ENCODE assay signal across 22 cellular contexts in genomic region chr1:228094432-228095016, GRCh38. TPM values are rescaled to one million over a fixed set of nuclear protein-coding genes. Genes with fewer than 3 reads are reported as not detected.
A peak's percentile ranks its signal among the peaks of the same experiment; 100 is the strongest.
DNase-seq lines count a peak whose midpoint lies in the region; ATAC-seq and TF ChIP-seq lines count a peak whose summit lies in the region.
"Had no signal": no experiment of that assay in that cellular context is flagged by ENCODE, and none has a peak within 500 bp of the region (broad histone marks: within the 10 kb centered on the region; RNA-seq: fewer than 3 reads in every experiment).

No MANE protein-coding gene starts in this region.

- CTCF ChIA-PET in Calu3 (lab: Charles Lee): no interaction called here

- H3K4me3 ChIP-seq in coronary artery: no peak overlapping the region
- H3K4me3 ChIP-seq: heart left ventricle, MG63, uterus had no signal

- peak; percentile 16 to 17 for DNase-seq in activated T-cell treated with anti-CD3 and anti-CD28 coated beads, Interleukin-2, amount 50 U/mL, for 48 hours
- DNase-seq in activated T-cell treated with anti-CD3 and anti-CD28 coated beads, Interleukin-2, amount 50 U/mL, for 4 hours: no peak
- DNase-seq in Calu3 (no peak), coronary artery (ENCODE audit: low spot score) (peak; percentile 14), DMS153 treated with DMSO at 0.1 percent for 48 hours (lab: John Stamatoyannopoulos, UW; ENCODE audit: unreplicated experiment) (no peak), NCI-H146 (lab: John Stamatoyannopoulos, UW) (no peak)
- no peak for DNase-seq in stimulated activated effector memory CD8-positive, alpha-beta T cell treated with anti-CD3 and anti-CD28 coated beads, Interleukin-12 subunit alpha, Interleukin-12 subunit beta, amount 100 ng/mL, for 72 hours (ENCODE audit: low spot score in 2 of 2)
- DNase-seq: activated CD4-positive, alpha-beta T cell treated with anti-CD3 and anti-CD28 coated beads for 1 hour; amniotic stem cell; central memory CD4-positive, alpha-beta T cell; COR-L47; GF-D8; heart left ventricle; MG63; naive B cell; NCI-H2107; NCI-H526; stimulated activated CD4-positive, alpha-beta T cell treated with anti-CD3 and anti-CD28 coated beads, Interleukin-12 subunit alpha, Interleukin-12 subunit beta, amount 100 ng/mL, for 4 hours; uterus had no signal

- H3K27me3 Mint-ChIP-seq in activated T-cell treated with anti-CD3 and anti-CD28 coated beads, Interleukin-2, amount 50 U/mL, for 4 hours (ENCODE audit: low read depth): no peaks in the 10 kb centered on the region
- H3K27me3 Mint-ChIP-seq in Calu3 (ENCODE audit: unreplicated experiment): no peaks in the 10 kb centered on the region
- H3K27me3 Mint-ChIP-seq: naive B cell; stimulated activated memory B cell treated with anti-CD40 and anti-IgM and Interleukin-4, amounts not matched to agents 10 μg/mL and 1 μg/mL and 100 μg/mL, for 72 hours had no signal

- BruUV-seq in Calu3 (replicated peaks; lab: Mats Ljungman, UMichigan): no TSS peak

- peak overlapping the region; percentile 14 for H3K27ac Mint-ChIP-seq in Calu3 (ENCODE audit: unreplicated experiment)
- H3K27ac Mint-ChIP-seq in stimulated activated effector memory CD8-positive, alpha-beta T cell treated with anti-CD3 and anti-CD28 coated beads, Interleukin-12 subunit alpha, Interleukin-12 subunit beta, amount 100 ng/mL, for 72 hours: peak overlapping the region; percentile 14
- H3K27ac Mint-ChIP-seq: stimulated activated memory B cell treated with anti-CD40 and anti-IgM and Interleukin-4, amounts not matched to agents 10 μg/mL and 1 μg/mL and 100 μg/mL, for 72 hours; T-helper 2 cell treated with Interferon-gamma antibody and Interleukin-4, amounts not matched to agents 5 μg/mL and 100 μg/mL, for 36 hours had no signal

- H3K4me3 Mint-ChIP-seq in activated T-cell treated with anti-CD3 and anti-CD28 coated beads, Interleukin-2, amount 50 U/mL, for 4 hours: no peak overlapping the region
- H3K4me3 Mint-ChIP-seq in Calu3 (ENCODE audit: low read depth, unreplicated experiment): no peak overlapping the region
- H3K4me3 Mint-ChIP-seq in stimulated activated effector memory CD8-positive, alpha-beta T cell treated with anti-CD3 and anti-CD28 coated beads, Interleukin-12 subunit alpha, Interleukin-12 subunit beta, amount 100 ng/mL, for 72 hours: no peak overlapping the region
- H3K4me3 Mint-ChIP-seq: stimulated activated memory B cell treated with anti-CD40 and anti-IgM and Interleukin-4, amounts not matched to agents 10 μg/mL and 1 μg/mL and 100 μg/mL, for 72 hours; T-helper 2 cell treated with Interferon-gamma antibody and Interleukin-4, amounts not matched to agents 5 μg/mL and 100 μg/mL, for 36 hours had no signal

- H3K4me1 Mint-ChIP-seq in activated T-cell treated with anti-CD3 and anti-CD28 coated beads, Interleukin-2, amount 50 U/mL, for 4 hours (ENCODE audit: low read depth): peaks cover 52% of the 10 kb centered on the region
- peaks cover 34% of the 10 kb centered on the region for H3K4me1 Mint-ChIP-seq in Calu3 (ENCODE audit: low read depth, unreplicated experiment)
- peaks cover 79% of the 10 kb centered on the region for H3K4me1 Mint-ChIP-seq in stimulated activated effector memory CD8-positive, alpha-beta T cell treated with anti-CD3 and anti-CD28 coated beads, Interleukin-12 subunit alpha, Interleukin-12 subunit beta, amount 100 ng/mL, for 72 hours

- intact Hi-C loops in Calu3 (cut with micrococcal nuclease; ENCODE audit: unreplicated experiment): no loop called here

- H3K9me3 Mint-ChIP-seq in activated T-cell treated with anti-CD3 and anti-CD28 coated beads, Interleukin-2, amount 50 U/mL, for 4 hours: peaks cover 8% of the 10 kb centered on the region
- peaks cover 8% of the 10 kb centered on the region for H3K9me3 Mint-ChIP-seq in Calu3 (ENCODE audit: low read depth, unreplicated experiment)
- peaks cover 7% of the 10 kb centered on the region for H3K9me3 Mint-ChIP-seq in stimulated activated effector memory CD8-positive, alpha-beta T cell treated with anti-CD3 and anti-CD28 coated beads, Interleukin-12 subunit alpha, Interleukin-12 subunit beta, amount 100 ng/mL, for 72 hours

- H3K27ac ChIP-seq in coronary artery: no peak overlapping the region
- H3K27ac ChIP-seq: heart left ventricle, uterus had no signal

- no peak for ATAC-seq in activated T-cell treated with anti-CD3 and anti-CD28 coated beads, Interleukin-2, amount 50 U/mL, for 4 hours
- ATAC-seq in stimulated activated effector memory CD8-positive, alpha-beta T cell treated with anti-CD3 and anti-CD28 coated beads, Interleukin-12 subunit alpha, Interleukin-12 subunit beta, amount 100 ng/mL, for 72 hours: no peak
- ATAC-seq in GM21737 (IDR thresholded peaks at IDR 0.05; ENCODE audit: unreplicated experiment): no peak
- ATAC-seq: heart left ventricle; stimulated activated memory B cell treated with anti-CD40 and anti-IgM and Interleukin-4, amounts not matched to agents 10 μg/mL and 1 μg/mL and 100 μg/mL, for 72 hours had no signal

- H3K36me3 Mint-ChIP-seq in activated T-cell treated with anti-CD3 and anti-CD28 coated beads, Interleukin-2, amount 50 U/mL, for 4 hours (ENCODE audit: insufficient read depth): peaks cover 39% of the 10 kb centered on the region
- H3K36me3 Mint-ChIP-seq in Calu3 (ENCODE audit: insufficient read depth, unreplicated experiment): peaks cover 100% of the 10 kb centered on the region
- H3K36me3 Mint-ChIP-seq in stimulated activated effector memory CD8-positive, alpha-beta T cell treated with anti-CD3 and anti-CD28 coated beads, Interleukin-12 subunit alpha, Interleukin-12 subunit beta, amount 100 ng/mL, for 72 hours: peaks cover 98% of the 10 kb centered on the region

- no peak for TF ChIP-seq CTCF in Calu3 (IDR thresholded peaks at IDR 0.05; ENCODE audit: unreplicated experiment)
- TF ChIP-seq CTCF in coronary artery (IDR thresholded peaks at IDR 0.05): no peak

RNA-seq across cellular contexts. Expression of gene C1orf35, which starts 8.6 kb away (rescaled TPM):
- 10 to 100 TPM; 41.0 to 41.9 (median 41.7) TPM for total RNA-seq in activated T-cell treated with anti-CD3 and anti-CD28 coated beads, Interleukin-2, amount 50 U/mL, for 4 hours
- total RNA-seq in Calu3 (2022): 38.1 and 39.3 TPM in 2 replicates

RNA-seq across cellular contexts. Expression of gene ARF1, which starts 12.0 kb away (rescaled TPM):
- total RNA-seq in activated T-cell treated with anti-CD3 and anti-CD28 coated beads, Interleukin-2, amount 50 U/mL, for 4 hours: 100 to 1,000 TPM; 404 to 411 (median 408) TPM
- 510 and 512 TPM in 2 replicates for total RNA-seq in Calu3 (2022)

RNA-seq across cellular contexts. Expression of gene MRPL55, which starts 14.6 kb away (rescaled TPM):
- 10 to 100 TPM; 82.3 to 93.0 (median 89.5) TPM for total RNA-seq in activated T-cell treated with anti-CD3 and anti-CD28 coated beads, Interleukin-2, amount 50 U/mL, for 4 hours
- total RNA-seq in Calu3 (2022): 69.1 and 72.3 TPM in 2 replicates

RNA-seq across cellular contexts. Expression of gene GUK1, which starts 45.6 kb away (rescaled TPM):
- total RNA-seq in activated T-cell treated with anti-CD3 and anti-CD28 coated beads, Interleukin-2, amount 50 U/mL, for 4 hours: 100 to 1,000 TPM; 219 to 248 (median 242) TPM
- 238 and 262 TPM in 2 replicates for total RNA-seq in Calu3 (2022)

RNA-seq across cellular contexts. Expression of gene GJC2, which starts 55.2 kb away (rescaled TPM):
- total RNA-seq in activated T-cell treated with anti-CD3 and anti-CD28 coated beads, Interleukin-2, amount 50 U/mL, for 4 hours: under 1 TPM; 0.49 to 0.79 (median 0.53) TPM
- total RNA-seq in Calu3 (2022): 1.2 and 1.3 TPM in 2 replicates

Comparison
In these comparisons a context has a peak if more than half of its experiments do, and no peak if none do; other contexts are left out.
1. DNase-seq: peak in activated T-cell treated with anti-CD3 and anti-CD28 coated beads, Interleukin-2, amount 50 U/mL, for 48 hours (2 of 2) and coronary artery (single experiment); none in activated T-cell treated with anti-CD3 and anti-CD28 coated beads, Interleukin-2, amount 50 U/mL, for 4 hours (single experiment), Calu3 (single experiment), stimulated activated effector memory CD8-positive, alpha-beta T cell treated with anti-CD3 and anti-CD28 coated beads, Interleukin-12 subunit alpha, Interleukin-12 subunit beta, amount 100 ng/mL, for 72 hours (0 of 2), DMS153 treated with DMSO at 0.1 percent for 48 hours (single experiment) and NCI-H146 (single experiment).